ENCODE assay signal across 12 cellular contexts in the genomic region with DNA sequence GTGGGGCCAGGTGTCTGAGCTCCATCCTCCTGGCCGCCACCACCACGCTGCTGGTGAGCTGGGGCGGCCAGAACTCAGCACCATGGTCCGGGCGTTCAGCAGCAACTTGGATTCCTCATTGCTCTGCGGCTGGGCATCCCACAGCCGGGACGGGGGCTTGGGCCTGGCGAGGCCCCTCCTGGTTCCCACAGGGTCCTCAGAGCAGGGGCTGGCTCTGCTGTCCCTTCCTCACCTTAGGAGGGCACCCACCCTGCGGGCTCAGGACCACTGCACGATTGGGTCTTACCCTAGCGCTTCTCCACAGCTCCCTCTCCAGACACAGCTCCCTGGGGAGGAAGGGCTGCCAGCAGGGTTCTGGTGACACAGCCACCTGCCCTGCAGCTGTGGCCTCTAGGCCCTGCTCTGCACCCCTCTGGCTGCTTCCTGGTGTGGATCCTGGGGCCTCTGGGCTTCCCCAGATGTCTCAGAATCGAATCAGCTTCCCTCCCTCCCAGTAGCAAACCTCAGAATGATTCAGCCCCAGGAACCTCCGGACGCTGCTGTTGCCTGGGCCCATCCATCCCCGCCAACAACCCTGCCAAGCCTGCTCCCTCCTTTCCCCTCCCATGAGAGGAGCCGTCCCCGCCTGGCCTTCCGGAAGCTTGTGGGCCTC. TPM values are rescaled to one million over a fixed set of nuclear protein-coding genes. Genes with fewer than 3 reads are reported as not detected.
DNase-seq lines count a peak whose midpoint lies in the region; ATAC-seq and TF ChIP-seq lines count a peak whose summit lies in the region.
"Had no signal": no experiment of that assay in that cellular context is flagged by ENCODE, and none has a peak within 500 bp of the region (broad histone marks: within the 10 kb centered on the region; RNA-seq: fewer than 3 reads in every experiment).

No MANE protein-coding gene starts in this region.

- no peak overlapping the region for H3K4me3 ChIP-seq in HFF-Myc (replicated peaks; ENCODE audit: low read depth, low read length)
- H3K4me3 ChIP-seq in SK-N-SH (ENCODE audit: low read depth in 2 of 2, low read length in 1 of 2): no peak overlapping the region
- H3K4me3 ChIP-seq in heart right ventricle: no peak overlapping the region
- no peak overlapping the region for H3K4me3 ChIP-seq in smooth muscle cell
- H3K4me3 ChIP-seq: ascending aorta, tibial artery had no signal

- no peak overlapping the region for H3K4me2 ChIP-seq in SK-N-SH
- peak overlapping the region; percentile 42 for H3K4me2 ChIP-seq in smooth muscle cell

- H3K9me2 ChIP-seq in SK-N-SH: no peaks in the 10 kb centered on the region

- no peak for TF ChIP-seq RAD21 in SK-N-SH (IDR thresholded peaks at IDR 0.05; ENCODE audit: low read length)

- H3K27me3 ChIP-seq in SK-N-SH (ENCODE audit: insufficient read depth) (no peaks in the 10 kb centered on the region), heart right ventricle (peaks cover 0 to 14% (median 0%) of the 10 kb centered on the region in 7 donors), smooth muscle cell (ENCODE audit: low read depth) (no peaks in the 10 kb centered on the region)
- H3K27me3 ChIP-seq: ascending aorta had no signal

- H3K9ac ChIP-seq in SK-N-SH: no peak overlapping the region
- H3K9ac ChIP-seq in smooth muscle cell (ENCODE audit: low read depth): no peak overlapping the region

- POLR2A ChIA-PET in SK-N-SH (lab: Yijun Ruan, JAX): no interaction called here

- H3K4me1 ChIP-seq in SK-N-SH (ENCODE audit: control insufficient read depth in 1 of 2, insufficient read depth in 2 of 2, low read depth in 1 of 2, low read length in 1 of 2) (no peaks in the 10 kb centered on the region; a peak in 1 of 4 replicates), heart right ventricle (peaks cover 8 to 44% (median 37%) of the 10 kb centered on the region in 9 donors), smooth muscle cell (ENCODE audit: low read depth) (peaks cover 13% of the 10 kb centered on the region)
- H3K4me1 ChIP-seq: ascending aorta had no signal

- H3K36me3 ChIP-seq in SK-N-SH (replicated peaks in 1 of 2; ENCODE audit: control insufficient read depth in 1 of 2, insufficient read depth in 2 of 2, low read length in 1 of 2) (no peaks in the 10 kb centered on the region), heart right ventricle (no peaks in the 10 kb centered on the region), smooth muscle cell (ENCODE audit: low read depth) (no peaks in the 10 kb centered on the region)
- H3K36me3 ChIP-seq: ascending aorta, tibial artery had no signal

- H3K79me2 ChIP-seq in SK-N-SH (ENCODE audit: insufficient read depth) (no peaks in the 10 kb centered on the region), smooth muscle cell (ENCODE audit: low read depth) (no peaks in the 10 kb centered on the region)

- H2AFZ ChIP-seq in SK-N-SH (ENCODE audit: low read depth) (no peak overlapping the region), smooth muscle cell (ENCODE audit: low read depth) (no peak overlapping the region)

- 40% methylated on average over 11 of the region's 19 CpGs for WGBS in SK-N-SH (ENCODE audit: low lambda C conversion rate)
- WGBS in heart right ventricle, 2 donors: 68 to 73% methylated on average over 19 of the region's 19 CpGs
- 69% methylated on average over 19 of the region's 19 CpGs for WGBS in smooth muscle cell (ENCODE audit: low lambda C conversion rate)

- no peaks in the 10 kb centered on the region for H3F3A ChIP-seq in SK-N-SH (replicated peaks; ENCODE audit: insufficient read depth)
- peaks cover 7% of the 10 kb centered on the region for H3F3A ChIP-seq in smooth muscle cell (ENCODE audit: low read depth)

- intact Hi-C loops in heart right ventricle (cut with DNase I): no loop called here

- no peak overlapping the region for H3K27ac ChIP-seq in SK-N-SH (ENCODE audit: low read depth in 2 of 2, low read length in 1 of 2)
- H3K27ac ChIP-seq in heart right ventricle: peak overlapping the region in 7 of 10 donors; percentile 4 to 68 (median 55)
- peak overlapping the region; percentile 79 for H3K27ac ChIP-seq in smooth muscle cell (ENCODE audit: low read depth)
- no peak overlapping the region for H3K27ac ChIP-seq in substantia nigra (ENCODE audit: low read depth, low read length, poor library complexity, severe bottlenecking)
- H3K27ac ChIP-seq: ascending aorta, tibial artery had no signal

- CTCF ChIA-PET in SK-N-SH (lab: Yijun Ruan, JAX): no interaction called here

- DNase-seq in HFF-Myc (ENCODE audit: extremely low read depth, low read depth): peak; percentile 58
- peak; percentile 38 for DNase-seq in SK-N-SH
- peak; percentile 57 to 62 for DNase-seq in heart right ventricle
- no peak for DNase-seq in smooth muscle cell (lab: John Stamatoyannopoulos, UW; ENCODE audit: unreplicated experiment)
- DNase-seq in substantia nigra (lab: John Stamatoyannopoulos, UW): no peak
- no peak for DNase-seq in DMS79 treated with DMSO at 0.1 percent for 48 hours (lab: John Stamatoyannopoulos, UW)

- H4K20me1 ChIP-seq in SK-N-SH (ENCODE audit: insufficient read depth) (no peaks in the 10 kb centered on the region), smooth muscle cell (ENCODE audit: low read depth) (no peaks in the 10 kb centered on the region)

- TF ChIP-seq CTCF in HFF-Myc (IDR thresholded peaks at IDR 0.05; ENCODE audit: low read depth, low read length, missing control alignments): no peak
- no peak for TF ChIP-seq CTCF in SK-N-SH (IDR thresholded peaks at IDR 0.05)
- TF ChIP-seq CTCF in heart right ventricle (IDR thresholded peaks at IDR 0.05): no peak
- no peak for TF ChIP-seq CTCF in smooth muscle cell (IDR thresholded peaks at IDR 0.05; ENCODE audit: borderline replicate concordance, insufficient read depth, poor library complexity, severe bottlenecking)

- TF ChIP-seq EP300 in SK-N-SH (IDR thresholded peaks at IDR 0.05; ENCODE audit: borderline replicate concordance in 1 of 2, low read depth in 1 of 2, low read length in 1 of 2): no peak

- ATAC-seq in heart right ventricle (peak; percentile 31 to 73 (median 70)), GM21528 (IDR thresholded peaks at IDR 0.05; ENCODE audit: low FRiP score, unreplicated experiment) (no peak), HG03280 (IDR thresholded peaks at IDR 0.05; ENCODE audit: unreplicated experiment) (no peak)

- H3K9me3 ChIP-seq in SK-N-SH: peaks cover 2% of the 10 kb centered on the region; the same call in 1 of the 2 replicates
- H3K9me3 ChIP-seq in heart right ventricle: peaks cover 0 to 12% (median 5%) of the 10 kb centered on the region in 11 donors
- no peaks in the 10 kb centered on the region for H3K9me3 ChIP-seq in smooth muscle cell (replicated peaks; ENCODE audit: low read depth)

TF ChIP-seq in SK-N-SH, 30 proteins besides CTCF, POLR2A, EP300 and RAD21:
- TF ChIP-seq TCF12 (IDR thresholded peaks at IDR 0.05): peak; percentile 52
- TF ChIP-seq FOXJ3 (CRISPR knock-in tag; IDR thresholded peaks at IDR 0.05): no peak
- peak; percentile 50 for TF ChIP-seq PBX3 (IDR thresholded peaks at IDR 0.05)
- peak; percentile 10; the same call in 1 of the 2 replicates for TF ChIP-seq JUND (IDR thresholded peaks at IDR 0.05)
- peak; percentile 58; the same call in 1 of the 2 replicates for TF ChIP-seq FOSL2 (IDR thresholded peaks at IDR 0.05; ENCODE audit: borderline replicate concordance, low read depth)

RNA-seq across cellular contexts. Expression of gene CRYAA, which starts 25.0 kb away (rescaled TPM):
- polyA plus RNA-seq in SK-N-SH (2012; rRNA removed): not detected in 2 replicates
- polyA plus RNA-seq in SK-N-SH (2012; cell fraction: cytosol; rRNA removed): not detected in 2 replicates
- polyA plus RNA-seq in SK-N-SH (2012; cell fraction: nucleus; rRNA removed): not detected in 2 replicates
- total RNA-seq in heart right ventricle: not detected
- not detected for polyA plus RNA-seq in heart right ventricle
- not detected in 2 replicates for total RNA-seq in smooth muscle cell
- not detected in 2 replicates for polyA plus RNA-seq in smooth muscle cell
- total RNA-seq: ascending aorta, NCI-H460, neural crest cell had no signal

Comparison
In these comparisons a context has a peak if more than half of its experiments do, and no peak if none do; other contexts are left out.
1. DNase-seq: peak in HFF-Myc (single experiment), SK-N-SH (single experiment) and heart right ventricle (2 of 2); none in smooth muscle cell (single experiment), substantia nigra (0 of 49) and DMS79 treated with DMSO at 0.1 percent for 48 hours (single experiment).
2. H3K27ac ChIP-seq: peak in heart right ventricle (7 of 10) and smooth muscle cell (single experiment); none in SK-N-SH (0 of 2) and substantia nigra (single experiment).
3. ATAC-seq: peak in heart right ventricle (8 of 8); none in GM21528 (single experiment) and HG03280 (single experiment).